Comparison of ENCODE assay signal across 12 cellular contexts in genomic region chr6:139983555-139984276, GRCh38.
DNase-seq lines count a peak whose midpoint lies in the region; TF ChIP-seq lines count a peak whose summit lies in the region.
"Had no signal": no experiment of that assay in that cellular context is flagged by ENCODE, and none has a peak within 500 bp of the region (broad histone marks: within the 10 kb centered on the region; RNA-seq: fewer than 3 reads in every experiment).

No MANE protein-coding gene starts in this region.

- no peak overlapping the region for H3K9ac ChIP-seq in mesendoderm (ENCODE audit: low read length)

- WGBS in mesendoderm (ENCODE audit: extremely low coverage, insufficient coverage, low lambda C conversion rate): no CpG with 5 or more reads among the region's 5 CpGs
- 76 to 79% methylated on average over 5 of the region's 5 CpGs for WGBS in thyroid gland, 2 donors

- no peak for TF ChIP-seq CTCF in thyroid gland (IDR thresholded peaks at IDR 0.05)

- H4K5ac ChIP-seq in mesendoderm (ENCODE audit: low read length): peak overlapping the region; percentile 37

- H4K8ac ChIP-seq in mesendoderm (ENCODE audit: low read depth, low read length): no peak overlapping the region

- no peak for TF ChIP-seq POLR2A in thyroid gland (IDR thresholded peaks at IDR 0.05)

- H3K56ac ChIP-seq in mesendoderm (ENCODE audit: low read length): peak overlapping the region; percentile 56

- peak; percentile 93 for DNase-seq in LHCN-M2 (ENCODE audit: low read depth)
- DNase-seq in cerebellar cortex (ENCODE audit: low spot score): peak; percentile 58
- DNase-seq in mesendoderm: no peak
- no peak for DNase-seq in thyroid gland
- no peak for DNase-seq in activated CD4-positive, alpha-beta T cell treated with anti-CD3 and anti-CD28 coated beads, Interleukin-2, amount 50 U/mL, for 48 hours
- no peak for DNase-seq in NK-92 (lab: John Stamatoyannopoulos, UW; ENCODE audit: unreplicated experiment)
- DNase-seq in NCI-H82 treated with DMSO at 0.1 percent for 48 hours (lab: John Stamatoyannopoulos, UW; ENCODE audit: unreplicated experiment): no peak
- DNase-seq: activated B cell treated with CpG ODN at 0.5 μM for 24 hours; activated T-cell treated with anti-CD3 and anti-CD28 coated beads, Interleukin-2, amount 50 U/mL, for 72 hours; DND-41; NCI-H2171 treated with DMSO at 0.1 percent for 48 hours; stimulated activated CD4-positive, alpha-beta T cell treated with anti-CD3 and anti-CD28 coated beads, Interleukin-4, amount 100 ng/mL, for 24 hours had no signal

- H3K79me2 ChIP-seq in mesendoderm (ENCODE audit: control insufficient read depth, insufficient read depth, low read length): no peaks in the 10 kb centered on the region

- H3K4ac ChIP-seq in mesendoderm (ENCODE audit: low read depth, low read length): no peak overlapping the region

- peaks cover 8% of the 10 kb centered on the region for H3K4me1 ChIP-seq in mesendoderm (ENCODE audit: control insufficient read depth, low read depth, low read length)
- peaks cover 39 to 46% of the 10 kb centered on the region in 2 donors for H3K4me1 ChIP-seq in thyroid gland

- no peak overlapping the region for H3K4me2 ChIP-seq in mesendoderm (ENCODE audit: low read length)

- H3K36me3 ChIP-seq in mesendoderm (ENCODE audit: control insufficient read depth, insufficient read depth, low read length) (no peaks in the 10 kb centered on the region), thyroid gland (no peaks in the 10 kb centered on the region)

- H3K27me3 ChIP-seq in mesendoderm (ENCODE audit: insufficient read depth, low read length, poor library complexity): no peaks in the 10 kb centered on the region
- H3K27me3 ChIP-seq in thyroid gland: no peaks in the 10 kb centered on the region

- H3K79me1 ChIP-seq in mesendoderm (ENCODE audit: low read length): no peaks in the 10 kb centered on the region

- no peak overlapping the region for H3K4me3 ChIP-seq in mesendoderm (ENCODE audit: low read length)
- H3K4me3 ChIP-seq in thyroid gland (replicated peaks in 1 of 3): no peak overlapping the region

- peak overlapping the region; percentile 48 for H2BK5ac ChIP-seq in mesendoderm (ENCODE audit: low read length)

- intact Hi-C loops in thyroid gland (cut with DNase I): no loop called here

- H3K27ac ChIP-seq in mesendoderm (ENCODE audit: low read depth, low read length): no peak overlapping the region
- peak overlapping the region; percentile 88 to 98 (median 89) for H3K27ac ChIP-seq in thyroid gland

- H2AK5ac ChIP-seq in mesendoderm (ENCODE audit: low read length): peak overlapping the region; percentile 39

- H2BK15ac ChIP-seq in mesendoderm (replicated peaks; ENCODE audit: low read depth): peak overlapping the region; percentile 14

- H2BK120ac ChIP-seq in mesendoderm (ENCODE audit: low read depth, low read length): no peak overlapping the region

- H3K23ac ChIP-seq in mesendoderm (ENCODE audit: low read length): no peak overlapping the region

- peak overlapping the region; percentile 71 for H3K18ac ChIP-seq in mesendoderm (ENCODE audit: low read length)

- H3K9me3 ChIP-seq in thyroid gland: no peaks in the 10 kb centered on the region

Comparison
In these comparisons a context has a peak if more than half of its experiments do, and no peak if none do; other contexts are left out.
1. DNase-seq: peak in LHCN-M2 (single experiment) and cerebellar cortex (single experiment); none in mesendoderm (single experiment), thyroid gland (0 of 2), activated CD4-positive, alpha-beta T cell treated with anti-CD3 and anti-CD28 coated beads, Interleukin-2, amount 50 U/mL, for 48 hours (0 of 2), NK-92 (single experiment) and NCI-H82 treated with DMSO at 0.1 percent for 48 hours (single experiment).